ENCODE assay signal across 13 cellular contexts in genomic region chr12:1500095-1500801, GRCh38.
DNase-seq lines count a peak whose midpoint lies in the region; ATAC-seq and TF ChIP-seq lines count a peak whose summit lies in the region.
"Had no signal": no experiment of that assay in that cellular context is flagged by ENCODE, and none has a peak within 500 bp of the region (broad histone marks: within the 10 kb centered on the region; RNA-seq: fewer than 3 reads in every experiment).

No MANE protein-coding gene starts in this region.

- H3K4me1 ChIP-seq in BE2C (no peaks in the 10 kb centered on the region), mesenchymal stem cell (ENCODE audit: control insufficient read depth, insufficient read depth, low read depth, low read length) (peaks cover 33% of the 10 kb centered on the region), body of pancreas (peaks cover 4% of the 10 kb centered on the region), lower lobe of right lung (peaks cover 9% of the 10 kb centered on the region)

- no peak overlapping the region for H3K23ac ChIP-seq in mesenchymal stem cell (ENCODE audit: low read length in 2 of 2)

- peak overlapping the region; percentile 5 for H4K8ac ChIP-seq in mesenchymal stem cell (ENCODE audit: low read length)

- H2BK12ac ChIP-seq in mesenchymal stem cell (ENCODE audit: low read length in 2 of 2): peak overlapping the region in 1 of 2 experiments; percentile 82

- no peak overlapping the region for H3K9ac ChIP-seq in mesenchymal stem cell (ENCODE audit: low read length)

- H2BK5ac ChIP-seq in mesenchymal stem cell (ENCODE audit: low read depth, low read length, poor library complexity, severe bottlenecking): no peak overlapping the region

- intact Hi-C loops in body of pancreas (cut with DNase I) (no loop called here), lower lobe of right lung (cut with DNase I) (no loop called here)

- no peak overlapping the region for H3K27ac Mint-ChIP-seq in activated T-cell treated with anti-CD3 and anti-CD28 coated beads, Interleukin-2, amount 50 U/mL, for 24 hours

- peaks cover 33% of the 10 kb centered on the region for H3K27me3 Mint-ChIP-seq in activated T-cell treated with anti-CD3 and anti-CD28 coated beads, Interleukin-2, amount 50 U/mL, for 24 hours

- no peak overlapping the region for H3K4me3 Mint-ChIP-seq in activated T-cell treated with anti-CD3 and anti-CD28 coated beads, Interleukin-2, amount 50 U/mL, for 24 hours
- H3K4me3 Mint-ChIP-seq: brain, H9 had no signal

- no peaks in the 10 kb centered on the region for H3K9me3 Mint-ChIP-seq in activated T-cell treated with anti-CD3 and anti-CD28 coated beads, Interleukin-2, amount 50 U/mL, for 24 hours

- H3K27ac ChIP-seq in mesenchymal stem cell (ENCODE audit: low read length, poor library complexity, severe bottlenecking) (no peak overlapping the region), body of pancreas (no peak overlapping the region), lower lobe of right lung (no peak overlapping the region)
- H3K27ac ChIP-seq: thoracic aorta had no signal

- no peak for ATAC-seq in HG03039 (IDR thresholded peaks at IDR 0.05; ENCODE audit: unreplicated experiment)
- ATAC-seq in body of pancreas: no peak
- no peak for ATAC-seq in lower lobe of right lung

- H4K91ac ChIP-seq in mesenchymal stem cell (ENCODE audit: low read length): peak overlapping the region; percentile 40

- H3K14ac ChIP-seq in mesenchymal stem cell (ENCODE audit: low read length in 2 of 2): peak overlapping the region in 1 of 2 experiments; percentile 23

- no peak overlapping the region for H2BK15ac ChIP-seq in mesenchymal stem cell (ENCODE audit: low read depth, poor library complexity, severe bottlenecking)

- TF ChIP-seq POLR2A in body of pancreas (IDR thresholded peaks at IDR 0.05): no peak

- peak overlapping the region; percentile 8 for H2AFZ ChIP-seq in mesenchymal stem cell (ENCODE audit: low read depth, low read length)

- no peak overlapping the region for H2BK120ac ChIP-seq in mesenchymal stem cell (ENCODE audit: low read depth, low read length)

- H3K4me3 ChIP-seq in BE2C (ENCODE audit: low read depth, low read length) (no peak overlapping the region), cardiac fibroblast (replicated peaks in 1 of 2; ENCODE audit: low read depth in 2 of 2, low read length in 2 of 2) (peak overlapping the region in 1 of 2 donors; percentile 14), mesenchymal stem cell (ENCODE audit: insufficient read depth in 1 of 2, low read depth in 1 of 2, low read length in 2 of 2) (no peak overlapping the region), body of pancreas (no peak overlapping the region), lower lobe of right lung (no peak overlapping the region)
- H3K4me3 ChIP-seq: thoracic aorta had no signal

- no peaks in the 10 kb centered on the region for H3K36me3 Mint-ChIP-seq in activated T-cell treated with anti-CD3 and anti-CD28 coated beads, Interleukin-2, amount 50 U/mL, for 24 hours (ENCODE audit: low read depth)
- H3K36me3 Mint-ChIP-seq: brain had no signal

- H3K4me2 ChIP-seq in mesenchymal stem cell (ENCODE audit: low read length, poor library complexity, severe bottlenecking): no peak overlapping the region

- H3K36me3 ChIP-seq in BE2C (no peaks in the 10 kb centered on the region), mesenchymal stem cell (ENCODE audit: control insufficient read depth in 1 of 2, insufficient read depth in 2 of 2, low read depth in 1 of 2, low read length in 2 of 2) (peaks cover 0 to 20% of the 10 kb centered on the region in 2 experiments), body of pancreas (replicated peaks in 1 of 2; ENCODE audit: insufficient read depth in 1 of 2, low read depth in 2 of 2) (no peaks in the 10 kb centered on the region), lower lobe of right lung (no peaks in the 10 kb centered on the region)
- H3K36me3 ChIP-seq: thoracic aorta had no signal

- DNase-seq in BE2C (peak; percentile 30), LHCN-M2 (ENCODE audit: low read depth) (peak; percentile 32), cardiac fibroblast (ENCODE audit: low read depth in 2 of 2) (peak; percentile 64 to 91), mesenchymal stem cell (peak; percentile 79), body of pancreas (no peak), lower lobe of right lung (no peak)
- no peak for DNase-seq in activated T-cell treated with anti-CD3 and anti-CD28 coated beads, Interleukin-2, amount 50 U/mL, for 24 hours
- DNase-seq: H9; NCI-H1417 treated with DMSO at 0.1 percent for 48 hours; stimulated activated CD4-positive, alpha-beta T cell treated with anti-CD3 and anti-CD28 coated beads, Interleukin-4, amount 100 ng/mL, for 1 hour had no signal

- no peaks in the 10 kb centered on the region for H3K9me3 ChIP-seq in BE2C
- H3K9me3 ChIP-seq in mesenchymal stem cell (ENCODE audit: control insufficient read depth, low read length): no peaks in the 10 kb centered on the region
- no peaks in the 10 kb centered on the region for H3K9me3 ChIP-seq in body of pancreas
- H3K9me3 ChIP-seq in lower lobe of right lung: no peaks in the 10 kb centered on the region
- H3K9me3 ChIP-seq: thoracic aorta had no signal

- H3K27me3 ChIP-seq in BE2C (no peaks in the 10 kb centered on the region), mesenchymal stem cell (ENCODE audit: control insufficient read depth in 1 of 2, insufficient read depth in 1 of 2, low read length in 2 of 2) (no peaks in the 10 kb centered on the region), body of pancreas (no peaks in the 10 kb centered on the region), lower lobe of right lung (ENCODE audit: low read depth) (peaks cover 4% of the 10 kb centered on the region)

- peak overlapping the region; percentile 34 to 76 for H3K18ac ChIP-seq in mesenchymal stem cell (ENCODE audit: low read depth in 1 of 2, low read length in 2 of 2)

- WGBS in mesenchymal stem cell: 76% methylated on average over 36 of the region's 36 CpGs
- WGBS in body of pancreas, 2 donors: 75 to 78% methylated on average over 19 to 29 of the region's 36 CpGs

- TF ChIP-seq CTCF in BE2C (IDR thresholded peaks at IDR 0.05; ENCODE audit: low read depth, low read length): no peak
- TF ChIP-seq CTCF in cardiac fibroblast (IDR thresholded peaks at IDR 0.05; ENCODE audit: low read depth, low read length): no peak
- no peak for TF ChIP-seq CTCF in body of pancreas (IDR thresholded peaks at IDR 0.05)
- no peak for TF ChIP-seq CTCF in lower lobe of right lung (IDR thresholded peaks at IDR 0.05)

- H3K79me1 ChIP-seq in mesenchymal stem cell (replicated peaks; ENCODE audit: low read length, poor library complexity, severe bottlenecking): peaks cover 2% of the 10 kb centered on the region

- H3K4ac ChIP-seq in mesenchymal stem cell (ENCODE audit: low read depth in 1 of 2, low read length in 2 of 2): peak overlapping the region in 1 of 2 experiments; percentile 54

- peaks cover 12% of the 10 kb centered on the region for H3K4me1 Mint-ChIP-seq in activated T-cell treated with anti-CD3 and anti-CD28 coated beads, Interleukin-2, amount 50 U/mL, for 24 hours (ENCODE audit: low read depth)
- H3K4me1 Mint-ChIP-seq: H9 had no signal

- H2AK5ac ChIP-seq in mesenchymal stem cell (ENCODE audit: low read length, severe bottlenecking): peak overlapping the region; percentile 33

Comparison
In these comparisons a context has a peak if more than half of its experiments do, and no peak if none do; other contexts are left out.
1. DNase-seq: peak in BE2C (single experiment), LHCN-M2 (single experiment), cardiac fibroblast (2 of 2) and mesenchymal stem cell (single experiment); none in activated T-cell treated with anti-CD3 and anti-CD28 coated beads, Interleukin-2, amount 50 U/mL, for 24 hours (single experiment), body of pancreas (0 of 4) and lower lobe of right lung (single experiment).